12 cellular contexts compared by ENCODE assay signal in genomic region chr18:57776354-57776753, GRCh38. TPM values are rescaled to one million over a fixed set of nuclear protein-coding genes. Genes with fewer than 3 reads are reported as not detected.
DNase-seq lines count a peak whose midpoint lies in the region; ATAC-seq and TF ChIP-seq lines count a peak whose summit lies in the region.
"Had no signal": no experiment of that assay in that cellular context is flagged by ENCODE, and none has a peak within 500 bp of the region (broad histone marks: within the 10 kb centered on the region; RNA-seq: fewer than 3 reads in every experiment).

No MANE protein-coding gene starts in this region.

- DNase-seq in IMR-90 (no peak), foreskin keratinocyte (no peak), HAP-1 (ENCODE audit: low spot score in 2 of 2) (no peak), GOT3 (lab: John Stamatoyannopoulos, UW) (no peak)
- DNase-seq in activated T-cell treated with anti-CD3 and anti-CD28 coated beads, Interleukin-2, amount 50 U/mL, for 72 hours = peak in 1 of 2 donors; percentile 4
- no peak for DNase-seq in stimulated activated effector memory CD8-positive, alpha-beta T cell treated with anti-CD3 and anti-CD28 coated beads, Interleukin-12 subunit alpha, Interleukin-12 subunit beta, amount 100 ng/mL, for 72 hours (ENCODE audit: low spot score in 2 of 2)
- DNase-seq: CD8-positive, alpha-beta memory T cell; left cardiac atrium; SHP77 had no signal

- H2BK5ac ChIP-seq in IMR-90 (ENCODE audit: low read depth, low read length, poor library complexity, severe bottlenecking) = peak overlapping the region; percentile 17

- no peak overlapping the region for H2BK20ac ChIP-seq in IMR-90 (ENCODE audit: low read depth, low read length)

- ATAC-seq in IMR-90 (ENCODE audit: low read depth) (no peak), foreskin keratinocyte (no peak), GM21723 (IDR thresholded peaks at IDR 0.05; ENCODE audit: unreplicated experiment) (no peak)
- ATAC-seq in activated T-cell treated with anti-CD3 and anti-CD28 coated beads, Interleukin-2, amount 50 U/mL, for 72 hours (replicated peaks in 1 of 2) = peak; percentile 28 to 51
- peak; percentile 56 for ATAC-seq in stimulated activated effector memory CD8-positive, alpha-beta T cell treated with anti-CD3 and anti-CD28 coated beads, Interleukin-12 subunit alpha, Interleukin-12 subunit beta, amount 100 ng/mL, for 72 hours
- no peak for ATAC-seq in stimulated activated memory B cell treated with anti-CD40 and anti-IgM and Interleukin-4, amounts not matched to agents 10 μg/mL and 1 μg/mL and 100 μg/mL, for 72 hours

- no peak overlapping the region for H3K4me2 ChIP-seq in IMR-90 (ENCODE audit: low read depth, low read length)

- peak overlapping the region; percentile 52; the same call in 1 of the 2 replicates for H2AK5ac ChIP-seq in IMR-90 (ENCODE audit: low read depth, low read length)

- POLR2A ChIA-PET in IMR-90 (lab: Charles Lee; ENCODE audit: unreplicated experiment) = no interaction called here

- dilution Hi-C loops in IMR-90 (cut with HindIII; ENCODE audit: low sequenced_read_pairs, unreplicated experiment) = no loop called here

- H3K4me3 Mint-ChIP-seq in activated T-cell treated with anti-CD3 and anti-CD28 coated beads, Interleukin-2, amount 50 U/mL, for 72 hours = no peak overlapping the region
- H3K4me3 Mint-ChIP-seq in stimulated activated effector memory CD8-positive, alpha-beta T cell treated with anti-CD3 and anti-CD28 coated beads, Interleukin-12 subunit alpha, Interleukin-12 subunit beta, amount 100 ng/mL, for 72 hours = no peak overlapping the region
- no peak overlapping the region for H3K4me3 Mint-ChIP-seq in stimulated activated memory B cell treated with anti-CD40 and anti-IgM and Interleukin-4, amounts not matched to agents 10 μg/mL and 1 μg/mL and 100 μg/mL, for 72 hours
- H3K4me3 Mint-ChIP-seq: CD8-positive, alpha-beta memory T cell; neural crest cell had no signal

- no peaks in the 10 kb centered on the region for H3K9me3 ChIP-seq in IMR-90 (ENCODE audit: control insufficient read depth, insufficient read depth, low read length)
- H3K9me3 ChIP-seq in HAP-1 = no peaks in the 10 kb centered on the region

- H3K79me1 ChIP-seq in IMR-90 (ENCODE audit: low read depth in 1 of 2, low read length in 2 of 2) = peaks cover 46 to 76% of the 10 kb centered on the region in 2 experiments

- H3K27me3 ChIP-seq in IMR-90 (ENCODE audit: control insufficient read depth, insufficient read depth, low read length) (no peaks in the 10 kb centered on the region), foreskin keratinocyte (no peaks in the 10 kb centered on the region), HAP-1 (ENCODE audit: low read depth) (no peaks in the 10 kb centered on the region; the same call in 1 of the 2 replicates)

- 0 out of 4 replicates have a peak overlapping the region, but pooled peaks of 1 of the 2 experiments have one; percentile 31 for H4K8ac ChIP-seq in IMR-90 (ENCODE audit: low read depth in 2 of 2, low read length in 2 of 2)

- H3K4me1 Mint-ChIP-seq in activated T-cell treated with anti-CD3 and anti-CD28 coated beads, Interleukin-2, amount 50 U/mL, for 72 hours (ENCODE audit: low read depth) = peaks cover 14% of the 10 kb centered on the region
- H3K4me1 Mint-ChIP-seq in stimulated activated effector memory CD8-positive, alpha-beta T cell treated with anti-CD3 and anti-CD28 coated beads, Interleukin-12 subunit alpha, Interleukin-12 subunit beta, amount 100 ng/mL, for 72 hours = peaks cover 13% of the 10 kb centered on the region
- H3K4me1 Mint-ChIP-seq in stimulated activated memory B cell treated with anti-CD40 and anti-IgM and Interleukin-4, amounts not matched to agents 10 μg/mL and 1 μg/mL and 100 μg/mL, for 72 hours = peaks cover 32% of the 10 kb centered on the region

- no peak overlapping the region; the same call in 1 of the 2 replicates for H3K18ac ChIP-seq in IMR-90 (ENCODE audit: low read depth, low read length)

- no peak overlapping the region for H2AFZ ChIP-seq in IMR-90 (replicated peaks; ENCODE audit: low read length, poor library complexity)

- H3K4me3 ChIP-seq in IMR-90 (ENCODE audit: insufficient read depth, low read depth, low read length) (no peak overlapping the region), HAP-1 (no peak overlapping the region)

- no peak overlapping the region for H3K27ac Mint-ChIP-seq in activated T-cell treated with anti-CD3 and anti-CD28 coated beads, Interleukin-2, amount 50 U/mL, for 72 hours
- no peak overlapping the region for H3K27ac Mint-ChIP-seq in stimulated activated effector memory CD8-positive, alpha-beta T cell treated with anti-CD3 and anti-CD28 coated beads, Interleukin-12 subunit alpha, Interleukin-12 subunit beta, amount 100 ng/mL, for 72 hours
- H3K27ac Mint-ChIP-seq in stimulated activated memory B cell treated with anti-CD40 and anti-IgM and Interleukin-4, amounts not matched to agents 10 μg/mL and 1 μg/mL and 100 μg/mL, for 72 hours = no peak overlapping the region

- H3K36me3 ChIP-seq in IMR-90 (ENCODE audit: control insufficient read depth, insufficient read depth, low read length) (no peaks in the 10 kb centered on the region), HAP-1 (replicated peaks) (no peaks in the 10 kb centered on the region)

- no peak overlapping the region for H2AK9ac ChIP-seq in IMR-90 (replicated peaks; ENCODE audit: low read depth, low read length, poor library complexity)

- in situ Hi-C loops in IMR-90 (cut with MboI; ENCODE audit: low sequenced_read_pairs) (no loop called here), HAP-1 (cut with MboI; ENCODE audit: low sequenced_read_pairs) (no loop called here)

- H3K27me3 Mint-ChIP-seq in activated T-cell treated with anti-CD3 and anti-CD28 coated beads, Interleukin-2, amount 50 U/mL, for 72 hours (ENCODE audit: low read depth) = no peaks in the 10 kb centered on the region
- no peaks in the 10 kb centered on the region for H3K27me3 Mint-ChIP-seq in stimulated activated memory B cell treated with anti-CD40 and anti-IgM and Interleukin-4, amounts not matched to agents 10 μg/mL and 1 μg/mL and 100 μg/mL, for 72 hours
- H3K27me3 Mint-ChIP-seq: CD8-positive, alpha-beta memory T cell had no signal

- no peak for TF ChIP-seq POLR2A in IMR-90 (IDR thresholded peaks at IDR 0.05; ENCODE audit: low read depth, low read length)

- no CpG with 5 or more reads among the region's 3 CpGs for WGBS in IMR-90 (ENCODE audit: extremely low coverage in 2 of 2, insufficient read length in 1 of 2), 2 experiments

- no peak overlapping the region for H4K91ac ChIP-seq in IMR-90 (ENCODE audit: insufficient read depth, low read depth, low read length)

- H3K4me1 ChIP-seq in IMR-90 (ENCODE audit: control insufficient read depth, insufficient read depth, low read length) (peaks cover 14% of the 10 kb centered on the region), foreskin keratinocyte (peaks cover 31% of the 10 kb centered on the region), HAP-1 (peaks cover 2% of the 10 kb centered on the region; the same call in 1 of the 2 replicates)

- H3K9me1 ChIP-seq in IMR-90 (ENCODE audit: insufficient read depth, low read length) = peaks cover 22% of the 10 kb centered on the region

- H3K4ac ChIP-seq in IMR-90 (ENCODE audit: low read depth, low read length) = no peak overlapping the region

- H3K56ac ChIP-seq in IMR-90 (ENCODE audit: extremely low read depth, insufficient read depth, low read length) = no peak overlapping the region

- BruUV-seq in IMR-90 (replicated peaks; lab: Mats Ljungman, UMichigan) = no TSS peak

- 0 out of 2 replicates have a peak overlapping the region, but pooled peaks have one; percentile 11 for H3K14ac ChIP-seq in IMR-90 (replicated peaks; ENCODE audit: low read depth, low read length)

- H2BK15ac ChIP-seq in IMR-90 (ENCODE audit: low read depth, low read length) = no peak overlapping the region

- H3K9ac ChIP-seq in IMR-90 (ENCODE audit: low read depth, low read length) = no peak overlapping the region

- no peaks in the 10 kb centered on the region for H3K36me3 Mint-ChIP-seq in activated T-cell treated with anti-CD3 and anti-CD28 coated beads, Interleukin-2, amount 50 U/mL, for 72 hours (ENCODE audit: insufficient read depth in 2 of 2)
- H3K36me3 Mint-ChIP-seq in stimulated activated effector memory CD8-positive, alpha-beta T cell treated with anti-CD3 and anti-CD28 coated beads, Interleukin-12 subunit alpha, Interleukin-12 subunit beta, amount 100 ng/mL, for 72 hours = no peaks in the 10 kb centered on the region
- H3K36me3 Mint-ChIP-seq in stimulated activated memory B cell treated with anti-CD40 and anti-IgM and Interleukin-4, amounts not matched to agents 10 μg/mL and 1 μg/mL and 100 μg/mL, for 72 hours = peaks cover 4% of the 10 kb centered on the region

- no peak overlapping the region for H3K23ac ChIP-seq in IMR-90 (ENCODE audit: low read depth, low read length)

- TF ChIP-seq RAD21 in IMR-90 (IDR thresholded peaks at IDR 0.05; ENCODE audit: low read length) = no peak

- peaks cover 44% of the 10 kb centered on the region; the same call in 1 of the 2 replicates for H4K20me1 ChIP-seq in IMR-90 (ENCODE audit: insufficient read depth, low read length)

- TF ChIP-seq CTCF in IMR-90 (conservative IDR thresholded peaks at IDR 0.05; ENCODE audit: low read depth, low read length) (no peak), foreskin keratinocyte (conservative IDR thresholded peaks at IDR 0.05) (no peak)

- intact Hi-C loops in IMR-90 (cut with micrococcal nuclease) = no loop called here

- no peak overlapping the region for H2BK120ac ChIP-seq in IMR-90 (ENCODE audit: low read depth, low read length)

- H3K27ac ChIP-seq in IMR-90 (ENCODE audit: insufficient read depth, low read length) (no peak overlapping the region), foreskin keratinocyte (peak overlapping the region; percentile 100)

- CTCF ChIA-PET in IMR-90 (lab: Yijun Ruan, JAX) = no interaction called here

- H4K5ac ChIP-seq in IMR-90 (ENCODE audit: low read depth, low read length) = no peak overlapping the region

- no peaks in the 10 kb centered on the region for H3K9me3 Mint-ChIP-seq in activated T-cell treated with anti-CD3 and anti-CD28 coated beads, Interleukin-2, amount 50 U/mL, for 72 hours
- H3K9me3 Mint-ChIP-seq in stimulated activated effector memory CD8-positive, alpha-beta T cell treated with anti-CD3 and anti-CD28 coated beads, Interleukin-12 subunit alpha, Interleukin-12 subunit beta, amount 100 ng/mL, for 72 hours = no peaks in the 10 kb centered on the region
- H3K9me3 Mint-ChIP-seq in stimulated activated memory B cell treated with anti-CD40 and anti-IgM and Interleukin-4, amounts not matched to agents 10 μg/mL and 1 μg/mL and 100 μg/mL, for 72 hours = no peaks in the 10 kb centered on the region
- H3K9me3 Mint-ChIP-seq: CD8-positive, alpha-beta memory T cell; neural crest cell had no signal

TF ChIP-seq in IMR-90, 13 proteins besides CTCF, POLR2A, EP300 and RAD21 (continues in another document):
- no peak for TF ChIP-seq CEBPB (IDR thresholded peaks at IDR 0.05; ENCODE audit: low read depth, low read length)

RNA-seq across cellular contexts. Expression of gene ATP8B1, which starts 26.8 kb away (rescaled TPM):
- total RNA-seq in IMR-90 (2012; rRNA removed) = 136 and 170 TPM in 2 replicates
- polyA plus RNA-seq in IMR-90 (2012; rRNA removed) = 57.7 and 64.3 TPM in 2 replicates
- polyA plus RNA-seq in IMR-90 (2012; cell fraction: cytosol; rRNA removed) = 23.4 and 27.5 TPM in 2 replicates
- 31.8 and 116 TPM in 2 replicates for polyA plus RNA-seq in IMR-90 (2012; cell fraction: nucleus; rRNA removed; ENCODE audit: low replicate concordance)
- not detected for total RNA-seq in activated T-cell treated with anti-CD3 and anti-CD28 coated beads, Interleukin-2, amount 50 U/mL, for 72 hours
- 13.5 and 14.7 TPM in 2 replicates for total RNA-seq in foreskin keratinocyte
- 2.4 and 2.9 TPM in 2 replicates for polyA plus RNA-seq in foreskin keratinocyte
- total RNA-seq: CD8-positive, alpha-beta memory T cell had no signal
- polyA plus RNA-seq: CD8-positive, alpha-beta memory T cell had no signal

Comparison
In these comparisons a context has a peak if more than half of its experiments do, and no peak if none do; other contexts are left out.
1. ATAC-seq: peak in activated T-cell treated with anti-CD3 and anti-CD28 coated beads, Interleukin-2, amount 50 U/mL, for 72 hours (2 of 2) and stimulated activated effector memory CD8-positive, alpha-beta T cell treated with anti-CD3 and anti-CD28 coated beads, Interleukin-12 subunit alpha, Interleukin-12 subunit beta, amount 100 ng/mL, for 72 hours (single experiment); none in IMR-90 (single experiment), foreskin keratinocyte (single experiment), stimulated activated memory B cell treated with anti-CD40 and anti-IgM and Interleukin-4, amounts not matched to agents 10 μg/mL and 1 μg/mL and 100 μg/mL, for 72 hours (single experiment) and GM21723 (single experiment).
2. RNA of gene ATP8B1, which starts 26.8 kb away (total RNA-seq): 136 to 170 TPM in IMR-90 and 13.5 to 14.7 TPM in foreskin keratinocyte; not detected in activated T-cell treated with anti-CD3 and anti-CD28 coated beads, Interleukin-2, amount 50 U/mL, for 72 hours; every median in the first group is over 10 times any median in the second.